In genomic region chr17:43127299-43127876, GRCh38 we compare ENCODE assay signal across 2 cellular contexts.
A peak's percentile ranks its signal among the peaks of the same experiment; 100 is the strongest.
TF ChIP-seq lines count a peak whose summit lies in the region.

No MANE protein-coding gene starts in this region.

TF ChIP-seq in A549, 52 proteins besides CTCF, POLR2A, EP300 and RAD21:
- TF ChIP-seq MAFK (IDR thresholded peaks at IDR 0.05; ENCODE audit: partially characterized antibody) = peak; percentile 29

TF ChIP-seq in HepG2, 621 proteins besides CTCF, POLR2A, EP300 and RAD21:
- TF ChIP-seq NFYB (CRISPR knock-in tag; IDR thresholded peaks at IDR 0.05) (peak; percentile 85), MAFF (IDR thresholded peaks at IDR 0.05; ENCODE audit: low read depth, low read length) (0 out of 2 replicates have a peak, but pooled peaks have one; percentile 10), MAFK (conservative IDR thresholded peaks at IDR 0.05 in 1 of 2, IDR thresholded peaks at IDR 0.05 in 1 of 2; ENCODE audit: low read length in 2 of 2) (peak in 1 of 2 experiments; percentile 58; a peak in 2 of 4 replicates), ZMYM4 (CRISPR knock-in tag; IDR thresholded peaks at IDR 0.05) (peak; percentile 25; the same call in 1 of the 2 replicates), NFYC (CRISPR knock-in tag; IDR thresholded peaks at IDR 0.05) (peak; percentile 80)
TF ChIP-seq in HepG2: peak in this region for 5; not testable (repeated sequence) for 616.
